1 cellular context compared by ENCODE assay signal in genomic region chr6:136250686-136251008, GRCh38.
TF ChIP-seq lines count a peak whose summit lies in the region.

No MANE protein-coding gene starts in this region.

TF ChIP-seq in HepG2, 621 proteins besides CTCF, POLR2A, EP300 and RAD21 (continued from another document):
- no peak for TF ChIP-seq ZNF75D (CRISPR knock-in tag; IDR thresholded peaks at IDR 0.05; ENCODE audit: borderline replicate concordance)
- peak; percentile 7; the same call in 1 of the 2 replicates for TF ChIP-seq ZBTB34 (CRISPR knock-in tag; IDR thresholded peaks at IDR 0.05)
- TF ChIP-seq STAG1 (CRISPR knock-in tag; IDR thresholded peaks at IDR 0.05), result no peak
- TF ChIP-seq AGO1 (IDR thresholded peaks at IDR 0.05; ENCODE audit: low read depth, low read length, poor library complexity, severe bottlenecking), result no peak
- TF ChIP-seq TRAFD1 (CRISPR knock-in tag; IDR thresholded peaks at IDR 0.05; ENCODE audit: borderline replicate concordance), result no peak
- TF ChIP-seq ATRX (CRISPR knock-in tag; IDR thresholded peaks at IDR 0.05; ENCODE audit: borderline replicate concordance), result no peak
- no peak for TF ChIP-seq SUZ12 (IDR thresholded peaks at IDR 0.05; ENCODE audit: low read depth, low read length)
